ENCODE assay signal across 1 cellular context in genomic region chr5:169875091-169875727, GRCh38.
TF ChIP-seq lines count a peak whose summit lies in the region.

No MANE protein-coding gene starts in this region.

TF ChIP-seq in GM23338, 12 proteins besides CTCF, POLR2A, EP300 and RAD21 (continued from another document):
- TF ChIP-seq ETS1 (IDR thresholded peaks at IDR 0.05) (no peak), ZNF331 (CRISPR knock-in tag; IDR thresholded peaks at IDR 0.05; ENCODE audit: low read depth) (no peak), NANOG (IDR thresholded peaks at IDR 0.05; ENCODE audit: borderline replicate concordance) (no peak), JUNB (IDR thresholded peaks at IDR 0.05; ENCODE audit: unreplicated experiment) (no peak), EZH2 (IDR thresholded peaks at IDR 0.05; ENCODE audit: low read depth, unreplicated experiment) (no peak)
